Comparison of ENCODE assay signal across 16 cellular contexts in genomic region chr13:111912453-111912866, GRCh38.
DNase-seq lines count a peak whose midpoint lies in the region; ATAC-seq and TF ChIP-seq lines count a peak whose summit lies in the region.
"Had no signal": no experiment of that assay in that cellular context is flagged by ENCODE, and none has a peak within 500 bp of the region (broad histone marks: within the 10 kb centered on the region; RNA-seq: fewer than 3 reads in every experiment).

No MANE protein-coding gene starts in this region.

- peak; percentile 2 to 22 (median 21) for DNase-seq in Peyer's patch
- peak; percentile 10 for DNase-seq in colonic mucosa
- DNase-seq in mucosa of gallbladder (ENCODE audit: low spot score): peak; percentile 4
- DNase-seq in type B pancreatic cell (ENCODE audit: extremely low spot score, unreplicated experiment): peak; percentile 64
- DNase-seq in putamen (ENCODE audit: low spot score): no peak
- no peak for DNase-seq in Karpas-422
- DNase-seq: GF-D8; MM.1S; NCI-H187; NCI-H69; NK-92 treated with Interleukin-12 subunit alpha and Interleukin-12 subunit beta, amount 100 ng/mL, for 24 hours; PC-3 had no signal

- H3K79me2 ChIP-seq in Karpas-422 (ENCODE audit: low read length): no peaks in the 10 kb centered on the region

- H3K27ac ChIP-seq in Peyer's patch (no peak overlapping the region), colonic mucosa (no peak overlapping the region), Karpas-422 (ENCODE audit: low read length) (no peak overlapping the region)
- H3K27ac ChIP-seq: KMS-11 had no signal

- no peak for TF ChIP-seq CTCF in Peyer's patch (IDR thresholded peaks at IDR 0.05)
- no peak for TF ChIP-seq CTCF in colonic mucosa (IDR thresholded peaks at IDR 0.05)
- TF ChIP-seq CTCF in type B pancreatic cell (conservative IDR thresholded peaks at IDR 0.05): no peak

- no peaks in the 10 kb centered on the region for H3K36me3 Mint-ChIP-seq in type B pancreatic cell
- H3K36me3 Mint-ChIP-seq: CD8-positive, alpha-beta T cell had no signal

- peaks cover 6% of the 10 kb centered on the region for H3K4me1 Mint-ChIP-seq in type B pancreatic cell (ENCODE audit: unreplicated experiment)

- H3K4me1 ChIP-seq in Peyer's patch (no peaks in the 10 kb centered on the region), colonic mucosa (no peaks in the 10 kb centered on the region), Karpas-422 (ENCODE audit: low read length) (no peaks in the 10 kb centered on the region)

- no peak for TF ChIP-seq POLR2A in Peyer's patch (IDR thresholded peaks at IDR 0.05)

- no peaks in the 10 kb centered on the region for H3K9me3 Mint-ChIP-seq in type B pancreatic cell
- H3K9me3 Mint-ChIP-seq: CD8-positive, alpha-beta T cell had no signal

- H3K9me2 ChIP-seq in Karpas-422 (replicated peaks; ENCODE audit: insufficient read depth, low read length): no peaks in the 10 kb centered on the region

- no peak overlapping the region for H3K4me2 ChIP-seq in Karpas-422 (ENCODE audit: low read depth, low read length, poor library complexity, severe bottlenecking)
- H3K4me2 ChIP-seq: KMS-11 had no signal

- H3K9me3 ChIP-seq in Peyer's patch: no peaks in the 10 kb centered on the region
- no peaks in the 10 kb centered on the region for H3K9me3 ChIP-seq in colonic mucosa
- H3K9me3 ChIP-seq in Karpas-422 (ENCODE audit: low read length): no peaks in the 10 kb centered on the region

- H3K27ac Mint-ChIP-seq in type B pancreatic cell: no peak overlapping the region
- H3K27ac Mint-ChIP-seq: CD8-positive, alpha-beta T cell had no signal

- H2AFZ ChIP-seq in Karpas-422 (ENCODE audit: low read length): no peak overlapping the region

- no peaks in the 10 kb centered on the region for H4K20me1 ChIP-seq in Karpas-422 (ENCODE audit: insufficient read depth, low read depth, low read length)

- peaks cover 30% of the 10 kb centered on the region for H3K27me3 Mint-ChIP-seq in type B pancreatic cell

- H3K9ac ChIP-seq in colonic mucosa (ENCODE audit: low read depth in 2 of 2, low read length in 2 of 2): no peak overlapping the region
- H3K9ac ChIP-seq in Karpas-422 (ENCODE audit: low read length): no peak overlapping the region
- H3K9ac ChIP-seq: KMS-11 had no signal

- no peaks in the 10 kb centered on the region for H3K27me3 ChIP-seq in Peyer's patch
- H3K27me3 ChIP-seq in colonic mucosa: no peaks in the 10 kb centered on the region
- H3K27me3 ChIP-seq in Karpas-422 (ENCODE audit: low read length): no peaks in the 10 kb centered on the region

- H3K4me3 ChIP-seq in Peyer's patch (no peak overlapping the region), colonic mucosa (no peak overlapping the region), Karpas-422 (ENCODE audit: low read length) (no peak overlapping the region)

- intact Hi-C loops in colonic mucosa (cut with DNase I): no loop called here

- H3K36me3 ChIP-seq in Peyer's patch: no peaks in the 10 kb centered on the region
- no peaks in the 10 kb centered on the region for H3K36me3 ChIP-seq in colonic mucosa
- H3K36me3 ChIP-seq in Karpas-422 (ENCODE audit: insufficient read depth, low read length): no peaks in the 10 kb centered on the region

- H3K4me3 Mint-ChIP-seq in type B pancreatic cell: no peak overlapping the region
- H3K4me3 Mint-ChIP-seq: CD8-positive, alpha-beta T cell had no signal

- ATAC-seq in GM21786 (IDR thresholded peaks at IDR 0.05; ENCODE audit: unreplicated experiment): no peak
- ATAC-seq: CD8-positive, alpha-beta T cell; HepG2; PC-3 had no signal

Comparison
In these comparisons a context has a peak if more than half of its experiments do, and no peak if none do; other contexts are left out.
1. DNase-seq: peak in Peyer's patch (3 of 3), colonic mucosa (single experiment), mucosa of gallbladder (single experiment) and type B pancreatic cell (single experiment); none in putamen (single experiment) and Karpas-422 (single experiment).